Comparison of ENCODE assay signal across 7 cellular contexts in genomic region chr18:22170421-22171262, GRCh38. TPM values are rescaled to one million over a fixed set of nuclear protein-coding genes. Genes with fewer than 3 reads are reported as not detected.
A peak's percentile ranks its signal among the peaks of the same experiment; 100 is the strongest.
DNase-seq lines count a peak whose midpoint lies in the region; ATAC-seq and TF ChIP-seq lines count a peak whose summit lies in the region.

No MANE protein-coding gene starts in this region.

- no peak overlapping the region for H3K27ac ChIP-seq in GM23338 (ENCODE audit: low read depth)
- H3K27ac ChIP-seq in Panc1 (ENCODE audit: low read length), result no peak overlapping the region
- H3K27ac ChIP-seq in urinary bladder (ENCODE audit: low read depth), result peak overlapping the region; percentile 83
- H3K27ac ChIP-seq in substantia nigra (ENCODE audit: low read depth, low read length, poor library complexity, severe bottlenecking), result no peak overlapping the region

- H3K36me3 ChIP-seq in GM23338 (ENCODE audit: insufficient read depth), result no peaks in the 10 kb centered on the region
- no peaks in the 10 kb centered on the region; the same call in 1 of the 2 replicates for H3K36me3 ChIP-seq in Panc1 (ENCODE audit: control insufficient read depth, insufficient read depth, low read length)
- H3K36me3 ChIP-seq in urinary bladder (ENCODE audit: insufficient read depth), result no peaks in the 10 kb centered on the region

- no peak for TF ChIP-seq CTCF in GM23338 (conservative IDR thresholded peaks at IDR 0.05; ENCODE audit: low read depth in 2 of 2)
- no peak for TF ChIP-seq CTCF in Panc1 (IDR thresholded peaks at IDR 0.05)

- peak overlapping the region; percentile 99 for H3K4me2 ChIP-seq in GM23338

- H3K27me3 Mint-ChIP-seq in GM23338 (ENCODE audit: insufficient read depth, low read depth, poor library complexity), result peaks cover 92% of the 10 kb centered on the region
- H3K27me3 Mint-ChIP-seq in memory B cell, result peaks cover 15% of the 10 kb centered on the region

- H3K36me3 Mint-ChIP-seq in GM23338 (ENCODE audit: low read depth) (no peaks in the 10 kb centered on the region), memory B cell (no peaks in the 10 kb centered on the region)

- ATAC-seq in GM23338, result peak; percentile 1
- ATAC-seq in Panc1, result peak; percentile 50; the same call in 1 of the 2 replicates
- ATAC-seq in memory B cell (ENCODE audit: low read depth), result no peak

- H3K4me3 Mint-ChIP-seq in GM23338, result peak overlapping the region; percentile 81
- H3K4me3 Mint-ChIP-seq in memory B cell, result peak overlapping the region; percentile 75

- H2AFZ ChIP-seq in GM23338, result peak overlapping the region; percentile 98

- intact Hi-C loops in Panc1 (cut with micrococcal nuclease; ENCODE audit: unreplicated experiment), result loop anchor here (5.0 to 10.0 kb wide), 2 partner anchors 174 to 392 kb away; no protein-coding TSS in a partner anchor

- peaks cover 40% of the 10 kb centered on the region for H4K20me1 ChIP-seq in GM23338 (replicated peaks; ENCODE audit: insufficient read depth)

- peak overlapping the region; percentile 82 for H3K4me3 ChIP-seq in GM23338
- H3K4me3 ChIP-seq in Panc1 (ENCODE audit: low read depth in 2 of 2, low read length in 2 of 2), result peak overlapping the region; percentile 50 to 67
- peak overlapping the region; percentile 79 for H3K4me3 ChIP-seq in urinary bladder (ENCODE audit: low read depth, low read length)

- peaks cover 33% of the 10 kb centered on the region for H3K4me1 ChIP-seq in GM23338 (ENCODE audit: insufficient read depth)
- H3K4me1 ChIP-seq in Panc1 (ENCODE audit: control insufficient read depth, insufficient read depth, low read length), result peaks cover 27% of the 10 kb centered on the region
- no peaks in the 10 kb centered on the region for H3K4me1 ChIP-seq in urinary bladder (ENCODE audit: insufficient read depth)

- peaks cover 29% of the 10 kb centered on the region for H3K4me1 Mint-ChIP-seq in GM23338
- peaks cover 5% of the 10 kb centered on the region for H3K4me1 Mint-ChIP-seq in memory B cell

- H3K9me3 Mint-ChIP-seq in GM23338 (peaks cover 11% of the 10 kb centered on the region; the same call in 2 of the 3 replicates), memory B cell (no peaks in the 10 kb centered on the region)

- CTCF ChIA-PET in Panc1 (lab: Charles Lee), result interaction anchor here (0.7 kb wide), 1 partner anchor 42 kb away, joined by 9 read pairs; no protein-coding TSS in a partner anchor

- H3K79me2 ChIP-seq in GM23338 (replicated peaks; ENCODE audit: insufficient read depth), result no peaks in the 10 kb centered on the region

- H3K27me3 ChIP-seq in GM23338 (ENCODE audit: insufficient read depth) (peaks cover 96% of the 10 kb centered on the region), Panc1 (ENCODE audit: control insufficient read depth, insufficient read depth, low read length) (peaks cover 49% of the 10 kb centered on the region)

- DNase-seq in GM23338 (ENCODE audit: low spot score), result peak; percentile 51
- DNase-seq in Panc1 (ENCODE audit: low read depth, low spot score), result no peak
- peak; percentile 72 for DNase-seq in dermis blood vessel endothelial cell
- no peak for DNase-seq in memory B cell (ENCODE audit: low spot score in 2 of 2)
- no peak for DNase-seq in substantia nigra (lab: John Stamatoyannopoulos, UW)
- no peak for DNase-seq in NCI-H128 (lab: John Stamatoyannopoulos, UW; ENCODE audit: unreplicated experiment)

- H3K27ac Mint-ChIP-seq in GM23338 (no peak overlapping the region), memory B cell (no peak overlapping the region)

- no TSS peak for BruUV-seq in Panc1 (replicated peaks; lab: Mats Ljungman, UMichigan)

- in situ Hi-C loops in Panc1 (cut with HindIII; ENCODE audit: low pct_unique_long_range_greater_than_20kb, low sequenced_read_pairs), result no loop called here

- POLR2A ChIA-PET in Panc1 (lab: Charles Lee), result no interaction called here

- H3K9me3 ChIP-seq in Panc1 (ENCODE audit: control insufficient read depth, insufficient read depth, low read depth, low read length), result no peaks in the 10 kb centered on the region

- H3F3A ChIP-seq in GM23338 (replicated peaks; ENCODE audit: low read depth), result peaks cover 15% of the 10 kb centered on the region

- H3K9me2 ChIP-seq in GM23338 (ENCODE audit: insufficient read depth), result no peaks in the 10 kb centered on the region

- under 1% methylated on average over 66 of the region's 66 CpGs for WGBS in urinary bladder

TF ChIP-seq in GM23338, 12 proteins besides CTCF, POLR2A, EP300 and RAD21:
- TF ChIP-seq EZH2 (IDR thresholded peaks at IDR 0.05; ENCODE audit: low read depth, unreplicated experiment), result peak; percentile 88
- TF ChIP-seq ZNF114 (CRISPR knock-in tag; IDR thresholded peaks at IDR 0.05), result no peak
- TF ChIP-seq ETS1 (IDR thresholded peaks at IDR 0.05), result no peak

RNA-seq across cellular contexts. Expression of gene GATA6, which starts 1.3 kb away (rescaled TPM):
- not detected in 2 replicates for total RNA-seq in GM23338 (2014; rRNA removed; shearing (Covaris generic))
- polyA plus RNA-seq in GM23338 (2016; fragmentation: Nextera tagmentation; extraction: Ambion mirVana), result 0.08 and 0.30 TPM in 2 replicates
- total RNA-seq in Panc1 (2021; ENCODE audit: unreplicated experiment), result 0.51 TPM
- polyA plus RNA-seq in Panc1 (2012; ENCODE audit: insufficient read length), result 0.18 TPM
- total RNA-seq in dermis blood vessel endothelial cell, result 0.51 and 0.98 TPM in 2 replicates
- 42.0 TPM for total RNA-seq in urinary bladder
- polyA plus RNA-seq in urinary bladder, result 40.1 TPM

Comparison
In these comparisons a context has a peak if more than half of its experiments do, and no peak if none do; other contexts are left out.
1. DNase-seq: peak in GM23338 (single experiment) and dermis blood vessel endothelial cell (single experiment); none in Panc1 (single experiment), memory B cell (0 of 2), substantia nigra (0 of 49) and NCI-H128 (single experiment).
2. RNA of gene GATA6, which starts 1.3 kb away (total RNA-seq): 42.0 TPM in urinary bladder (single experiment); 0.51 TPM in Panc1 (single experiment), 0.51 to 0.98 TPM in dermis blood vessel endothelial cell and not detected in GM23338; every median in the first group is over 10 times any median in the second.
3. Peak in every context shown above with its lines, with median percentiles within 50 percentile points of each other: H3K4me3 ChIP-seq.